ENCODE assay signal across 19 cellular contexts in genomic region chr18:56933472-56933871, GRCh38.
DNase-seq lines count a peak whose midpoint lies in the region; ATAC-seq and TF ChIP-seq lines count a peak whose summit lies in the region.
"Had no signal": no experiment of that assay in that cellular context is flagged by ENCODE, and none has a peak within 500 bp of the region (broad histone marks: within the 10 kb centered on the region; RNA-seq: fewer than 3 reads in every experiment).

No MANE protein-coding gene starts in this region.

- H3K27me3 ChIP-seq in kidney epithelial cell (ENCODE audit: control insufficient read depth, insufficient read depth, low read length) (no peaks in the 10 kb centered on the region), H7 (ENCODE audit: control insufficient read depth, insufficient read depth, low read length) (no peaks in the 10 kb centered on the region), upper lobe of right lung (no peaks in the 10 kb centered on the region)
- H3K27me3 ChIP-seq: BLaER1 had no signal

- H3K27ac ChIP-seq in upper lobe of right lung: no peak overlapping the region
- H3K27ac ChIP-seq: BLaER1 had no signal

- no peaks in the 10 kb centered on the region for H3K4me1 ChIP-seq in upper lobe of right lung
- H3K4me1 ChIP-seq: BLaER1 had no signal

- peaks cover 6% of the 10 kb centered on the region for H3K4me1 Mint-ChIP-seq in stimulated activated effector memory CD8-positive, alpha-beta T cell treated with anti-CD3 and anti-CD28 coated beads, Interleukin-12 subunit alpha, Interleukin-12 subunit beta, amount 100 ng/mL, for 72 hours

- H3K9me3 ChIP-seq in upper lobe of right lung: no peaks in the 10 kb centered on the region
- H3K9me3 ChIP-seq: BLaER1, HAP-1 had no signal

- no peak overlapping the region for H3K4me3 ChIP-seq in kidney epithelial cell (ENCODE audit: low read depth, low read length)
- H3K4me3 ChIP-seq in H7 (ENCODE audit: insufficient read depth, low read depth, low read length): no peak overlapping the region
- no peak overlapping the region for H3K4me3 ChIP-seq in upper lobe of right lung
- H3K4me3 ChIP-seq: BLaER1, GM12878, HAP-1 had no signal

- no peak overlapping the region for H3K4me3 Mint-ChIP-seq in stimulated activated effector memory CD8-positive, alpha-beta T cell treated with anti-CD3 and anti-CD28 coated beads, Interleukin-12 subunit alpha, Interleukin-12 subunit beta, amount 100 ng/mL, for 72 hours
- H3K4me3 Mint-ChIP-seq: CD4-positive, alpha-beta T cell had no signal

- no peaks in the 10 kb centered on the region for H3K36me3 ChIP-seq in kidney epithelial cell (ENCODE audit: control insufficient read depth, insufficient read depth, low read length)
- no peaks in the 10 kb centered on the region for H3K36me3 ChIP-seq in H7 (replicated peaks; ENCODE audit: control insufficient read depth, insufficient read depth, low read length)
- H3K36me3 ChIP-seq in upper lobe of right lung: peaks cover 5% of the 10 kb centered on the region
- H3K36me3 ChIP-seq: HAP-1 had no signal

- no peak overlapping the region for H3K27ac Mint-ChIP-seq in activated naive CD4-positive, alpha-beta T cell treated with anti-CD3 and anti-CD28 coated beads, Interleukin-2, amount 50 U/mL, for 72 hours
- no peak overlapping the region for H3K27ac Mint-ChIP-seq in stimulated activated effector memory CD8-positive, alpha-beta T cell treated with anti-CD3 and anti-CD28 coated beads, Interleukin-12 subunit alpha, Interleukin-12 subunit beta, amount 100 ng/mL, for 72 hours
- H3K27ac Mint-ChIP-seq: CD4-positive, alpha-beta T cell had no signal

- no peak for DNase-seq in activated naive CD4-positive, alpha-beta T cell treated with anti-CD3 and anti-CD28 coated beads, Interleukin-2, amount 50 U/mL, for 72 hours (ENCODE audit: low spot score in 2 of 2)
- no peak for DNase-seq in activated naive CD4-positive, alpha-beta T cell treated with Interleukin-2 at 50 U/mL for 16 hours
- DNase-seq in SW480 (ENCODE audit: low spot score) (peak; percentile 20), kidney epithelial cell (ENCODE audit: low read depth) (peak; percentile 14), H7 (no peak), upper lobe of right lung (no peak), mesenteric fat pad (ENCODE audit: low spot score) (no peak)
- DNase-seq in stimulated activated effector memory CD8-positive, alpha-beta T cell treated with anti-CD3 and anti-CD28 coated beads, Interleukin-12 subunit alpha, Interleukin-12 subunit beta, amount 100 ng/mL, for 72 hours (ENCODE audit: low spot score in 2 of 2): no peak
- DNase-seq: 8988T; AML-193; Calu3; CD4-positive, alpha-beta T cell; DMS 273 treated with DMSO at 0.1 percent for 48 hours; DMS79; GOT3 had no signal

- TF ChIP-seq CTCF in kidney epithelial cell (IDR thresholded peaks at IDR 0.05; ENCODE audit: insufficient read depth, low read length, poor library complexity, severe bottlenecking) (no peak), upper lobe of right lung (IDR thresholded peaks at IDR 0.05) (no peak)

- intact Hi-C loops in upper lobe of right lung (cut with DNase I): no loop called here

- H3K36me3 Mint-ChIP-seq in activated naive CD4-positive, alpha-beta T cell treated with anti-CD3 and anti-CD28 coated beads, Interleukin-2, amount 50 U/mL, for 72 hours: peaks cover 0 to 15% of the 10 kb centered on the region in 2 donors
- H3K36me3 Mint-ChIP-seq in stimulated activated effector memory CD8-positive, alpha-beta T cell treated with anti-CD3 and anti-CD28 coated beads, Interleukin-12 subunit alpha, Interleukin-12 subunit beta, amount 100 ng/mL, for 72 hours: peaks cover 9% of the 10 kb centered on the region

- no peaks in the 10 kb centered on the region for H3K9me3 Mint-ChIP-seq in activated naive CD4-positive, alpha-beta T cell treated with anti-CD3 and anti-CD28 coated beads, Interleukin-2, amount 50 U/mL, for 72 hours
- no peaks in the 10 kb centered on the region for H3K9me3 Mint-ChIP-seq in stimulated activated effector memory CD8-positive, alpha-beta T cell treated with anti-CD3 and anti-CD28 coated beads, Interleukin-12 subunit alpha, Interleukin-12 subunit beta, amount 100 ng/mL, for 72 hours
- H3K9me3 Mint-ChIP-seq: CD4-positive, alpha-beta T cell had no signal

- ATAC-seq in activated naive CD4-positive, alpha-beta T cell treated with anti-CD3 and anti-CD28 coated beads, Interleukin-2, amount 50 U/mL, for 72 hours: peak; percentile 36 to 50
- ATAC-seq in stimulated activated effector memory CD8-positive, alpha-beta T cell treated with anti-CD3 and anti-CD28 coated beads, Interleukin-12 subunit alpha, Interleukin-12 subunit beta, amount 100 ng/mL, for 72 hours: peak; percentile 68
- no peak for ATAC-seq in upper lobe of right lung
- ATAC-seq: GM12878, HepG2 had no signal

Comparison
In these comparisons a context has a peak if more than half of its experiments do, and no peak if none do; other contexts are left out.
1. DNase-seq: peak in SW480 (single experiment) and kidney epithelial cell (single experiment); none in activated naive CD4-positive, alpha-beta T cell treated with anti-CD3 and anti-CD28 coated beads, Interleukin-2, amount 50 U/mL, for 72 hours (0 of 2), activated naive CD4-positive, alpha-beta T cell treated with Interleukin-2 at 50 U/mL for 16 hours (single experiment), stimulated activated effector memory CD8-positive, alpha-beta T cell treated with anti-CD3 and anti-CD28 coated beads, Interleukin-12 subunit alpha, Interleukin-12 subunit beta, amount 100 ng/mL, for 72 hours (0 of 2), H7 (single experiment), upper lobe of right lung (single experiment) and mesenteric fat pad (single experiment).